8 cellular contexts compared by ENCODE assay signal in the genomic region with DNA sequence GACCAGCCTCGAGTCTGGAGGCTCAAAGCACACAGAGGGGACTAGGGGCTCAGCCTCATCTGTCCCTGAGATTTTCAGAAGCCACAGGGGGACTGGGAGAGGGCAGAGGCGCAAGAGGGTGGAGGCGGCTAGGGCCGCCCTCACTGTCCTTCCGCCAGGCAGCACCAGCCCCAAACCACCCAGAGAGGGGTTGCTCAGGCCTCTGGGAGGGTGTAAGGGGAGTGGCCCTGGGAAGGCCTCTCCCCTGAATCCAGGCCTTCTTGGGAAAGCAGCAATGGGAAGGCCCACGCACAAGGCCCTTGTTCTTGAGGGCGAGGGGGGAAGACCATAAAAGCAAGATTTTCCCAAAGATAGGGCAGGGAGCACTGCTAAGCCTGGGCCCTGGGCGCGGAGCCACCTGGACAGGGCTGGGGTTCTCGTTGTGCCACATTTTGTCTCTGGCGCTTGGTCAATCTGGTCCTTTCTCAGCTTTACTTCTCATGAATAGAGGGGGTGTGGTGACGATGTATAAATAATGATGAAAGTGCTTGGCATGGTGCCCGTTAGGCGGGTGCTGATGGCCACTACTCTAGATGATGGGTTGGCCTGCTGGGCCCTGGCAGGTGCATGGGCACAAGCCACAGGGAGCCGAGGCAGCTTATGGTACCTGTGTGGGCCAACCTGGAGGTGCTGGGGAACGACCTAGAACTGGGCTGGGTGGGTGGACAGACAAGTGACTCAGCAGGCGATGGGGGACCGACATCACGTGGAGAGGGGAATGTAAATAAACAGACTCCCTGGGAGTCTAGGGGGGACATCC. TPM values are rescaled to one million over a fixed set of nuclear protein-coding genes. Genes with fewer than 3 reads are reported as not detected.
DNase-seq lines count a peak whose midpoint lies in the region; ATAC-seq and TF ChIP-seq lines count a peak whose summit lies in the region.

No MANE protein-coding gene starts in this region.

- no peak overlapping the region for H3K4ac ChIP-seq in mesenchymal stem cell (ENCODE audit: low read depth in 1 of 2, low read length in 2 of 2)

- H3K4me3 Mint-ChIP-seq in activated B cell treated with CpG ODN at 0.5 μM for 24 hours: no peak overlapping the region

- no peak overlapping the region for H4K91ac ChIP-seq in mesenchymal stem cell (ENCODE audit: low read length)

- H3K9me3 ChIP-seq in mesenchymal stem cell (ENCODE audit: control insufficient read depth, low read length) (no peaks in the 10 kb centered on the region), psoas muscle (no peaks in the 10 kb centered on the region)

- no peak overlapping the region for H4K8ac ChIP-seq in mesenchymal stem cell (ENCODE audit: low read length)

- H3K4me3 ChIP-seq in mesenchymal stem cell (ENCODE audit: insufficient read depth in 1 of 2, low read depth in 1 of 2, low read length in 2 of 2) (no peak overlapping the region), psoas muscle (no peak overlapping the region)

- H3K9ac ChIP-seq in mesenchymal stem cell (ENCODE audit: low read length): peak overlapping the region; percentile 51

- DNase-seq in DMS153 (lab: John Stamatoyannopoulos, UW) (peak; percentile 88), NCI-H1105 (lab: John Stamatoyannopoulos, UW) (peak; percentile 23), activated B cell treated with CpG ODN at 0.5 μM for 24 hours (peak; percentile 13), mesenchymal stem cell (no peak), psoas muscle (no peak), NCI-H1436 treated with DMSO at 0.1 percent for 48 hours (lab: John Stamatoyannopoulos, UW) (no peak), MV-4-11 (lab: John Stamatoyannopoulos, UW) (no peak)

- H3K27ac ChIP-seq in mesenchymal stem cell (ENCODE audit: low read length, poor library complexity, severe bottlenecking) (no peak overlapping the region), psoas muscle (no peak overlapping the region)

- no peak overlapping the region for H3K4me2 ChIP-seq in mesenchymal stem cell (ENCODE audit: low read length, poor library complexity, severe bottlenecking)

- no peak overlapping the region for H2AFZ ChIP-seq in mesenchymal stem cell (ENCODE audit: low read depth, low read length)

- ATAC-seq in activated B cell treated with CpG ODN at 0.5 μM for 24 hours (ENCODE audit: low read depth) (no peak), GM21526 (IDR thresholded peaks at IDR 0.05; ENCODE audit: low FRiP score, unreplicated experiment) (no peak), psoas muscle (no peak)

- H3K18ac ChIP-seq in mesenchymal stem cell (ENCODE audit: low read depth in 1 of 2, low read length in 2 of 2): no peak overlapping the region

- no peak overlapping the region for H3K27ac Mint-ChIP-seq in activated B cell treated with CpG ODN at 0.5 μM for 24 hours

- H2BK12ac ChIP-seq in mesenchymal stem cell (ENCODE audit: low read length in 2 of 2): no peak overlapping the region

- H3K79me1 ChIP-seq in mesenchymal stem cell (replicated peaks; ENCODE audit: low read length, poor library complexity, severe bottlenecking): peaks cover 4% of the 10 kb centered on the region

- no peak overlapping the region for H2BK15ac ChIP-seq in mesenchymal stem cell (ENCODE audit: low read depth, poor library complexity, severe bottlenecking)

- CTCF ChIA-PET in activated B cell treated with CpG ODN at 0.5 μM for 24 hours (lab: Charles Lee): interaction anchor here (0.6 to 2.3 kb wide), 17 partner anchors 17 to 751 kb away, joined by 3 to 13 read pairs (median 4); a partner anchor contains a TSS

- POLR2A ChIA-PET in activated B cell treated with CpG ODN at 0.5 μM for 24 hours (lab: Charles Lee): interaction anchor here (1.0 to 3.4 kb wide), 6 partner anchors 109 to 454 kb away, joined by 3 to 13 read pairs (median 8); a partner anchor contains a TSS

- H3K23ac ChIP-seq in mesenchymal stem cell (ENCODE audit: low read length in 2 of 2): no peak overlapping the region

- peaks cover 25% of the 10 kb centered on the region for H3K4me1 Mint-ChIP-seq in activated B cell treated with CpG ODN at 0.5 μM for 24 hours

- intact Hi-C loops in activated B cell treated with CpG ODN at 0.5 μM for 24 hours (cut with micrococcal nuclease) (loop anchor here (1.0 to 5.0 kb wide), 9 partner anchors 110 to 917 kb away; a partner anchor contains a TSS), psoas muscle (cut with DNase I) (loop anchor here (1.0 to 5.0 kb wide), 4 partner anchors 65 to 437 kb away; a partner anchor contains a TSS)

- H3K27me3 Mint-ChIP-seq in activated B cell treated with CpG ODN at 0.5 μM for 24 hours: no peaks in the 10 kb centered on the region

- H3K36me3 ChIP-seq in mesenchymal stem cell (ENCODE audit: control insufficient read depth in 1 of 2, insufficient read depth in 2 of 2, low read depth in 1 of 2, low read length in 2 of 2): peaks cover 0 to 11% of the 10 kb centered on the region in 2 experiments
- H3K36me3 ChIP-seq in psoas muscle (ENCODE audit: insufficient read depth in 1 of 2, low read depth in 1 of 2): no peaks in the 10 kb centered on the region

- H3K9me3 Mint-ChIP-seq in activated B cell treated with CpG ODN at 0.5 μM for 24 hours: no peaks in the 10 kb centered on the region

- no peak overlapping the region for H2BK5ac ChIP-seq in mesenchymal stem cell (ENCODE audit: low read depth, low read length, poor library complexity, severe bottlenecking)

- H2AK5ac ChIP-seq in mesenchymal stem cell (ENCODE audit: low read length, severe bottlenecking): no peak overlapping the region

- H3K14ac ChIP-seq in mesenchymal stem cell (ENCODE audit: low read length in 2 of 2): no peak overlapping the region

- H2BK120ac ChIP-seq in mesenchymal stem cell (ENCODE audit: low read depth, low read length): no peak overlapping the region

- H3K4me1 ChIP-seq in mesenchymal stem cell (ENCODE audit: control insufficient read depth, insufficient read depth, low read depth, low read length) (peaks cover 43% of the 10 kb centered on the region), psoas muscle (peaks cover 5% of the 10 kb centered on the region)

- WGBS in mesenchymal stem cell: 79% methylated on average over 17 of the region's 19 CpGs
- 62 to 74% (median 67%) methylated on average over 19 of the region's 19 CpGs for WGBS in psoas muscle, 3 donors

- H3K36me3 Mint-ChIP-seq in activated B cell treated with CpG ODN at 0.5 μM for 24 hours (ENCODE audit: low read depth): peaks cover 14% of the 10 kb centered on the region

- H3K27me3 ChIP-seq in mesenchymal stem cell (ENCODE audit: control insufficient read depth in 1 of 2, insufficient read depth in 1 of 2, low read length in 2 of 2): no peaks in the 10 kb centered on the region
- peaks cover 0 to 1% (median 0%) of the 10 kb centered on the region in 3 donors for H3K27me3 ChIP-seq in psoas muscle (ENCODE audit: insufficient read depth in 3 of 3, low read length in 2 of 3)

- TF ChIP-seq CTCF in activated B cell treated with CpG ODN at 0.5 μM for 24 hours (IDR thresholded peaks at IDR 0.05) (no peak), psoas muscle (IDR thresholded peaks at IDR 0.05) (no peak)

RNA-seq across cellular contexts. Expression of a gene that starts 4.8 kb away (rescaled TPM):
- 6.8 and 9.0 TPM in 2 replicates for total RNA-seq in activated B cell treated with CpG ODN at 0.5 μM for 24 hours
- polyA plus RNA-seq in mesenchymal stem cell (2013, experiment 1 of 2): 2.8 TPM
- 2.2 TPM for polyA plus RNA-seq in mesenchymal stem cell (2013, experiment 2 of 2)
- under 1 TPM; 0.32 to 0.84 (median 0.55) TPM for total RNA-seq in psoas muscle
- polyA plus RNA-seq in psoas muscle: 1 to 10 TPM in 1 of 3 donors, under 1 TPM in 2; 0.44 to 5.5 (median 0.92) TPM

RNA-seq across cellular contexts. Expression of a gene that starts 4.9 kb away (rescaled TPM):
- total RNA-seq in activated B cell treated with CpG ODN at 0.5 μM for 24 hours (10.2 and 12.0 TPM in 2 replicates), psoas muscle (10 to 100 TPM in 3 of 4 donors, 1 to 10 TPM in 1; 10.0 to 14.4 (median 12.4) TPM)
- 12.2 TPM for polyA plus RNA-seq in mesenchymal stem cell (2013, experiment 1 of 2)
- 11.7 TPM for polyA plus RNA-seq in mesenchymal stem cell (2013, experiment 2 of 2)
- polyA plus RNA-seq in psoas muscle: 1 to 10 TPM; 3.3 to 9.1 (median 5.6) TPM

RNA-seq across cellular contexts. Expression of a gene that starts 6.3 kb away (rescaled TPM):
- total RNA-seq in activated B cell treated with CpG ODN at 0.5 μM for 24 hours: 75.7 and 75.8 TPM in 2 replicates
- polyA plus RNA-seq in mesenchymal stem cell (2013, experiment 1 of 2): 31.5 TPM
- polyA plus RNA-seq in mesenchymal stem cell (2013, experiment 2 of 2): 30.9 TPM
- 10 to 100 TPM; 51.0 to 63.1 (median 59.8) TPM for total RNA-seq in psoas muscle
- polyA plus RNA-seq in psoas muscle: 10 to 100 TPM; 38.8 to 75.4 (median 52.5) TPM

RNA-seq across cellular contexts. Expression of a gene that starts 18.4 kb away (rescaled TPM):
- total RNA-seq in activated B cell treated with CpG ODN at 0.5 μM for 24 hours (43.6 and 49.7 TPM in 2 replicates), psoas muscle (10 to 100 TPM; 23.2 to 37.0 (median 35.5) TPM)
- 21.1 TPM for polyA plus RNA-seq in mesenchymal stem cell (2013, experiment 1 of 2)
- 20.1 TPM for polyA plus RNA-seq in mesenchymal stem cell (2013, experiment 2 of 2)
- 10 to 100 TPM; 22.9 to 42.4 (median 40.5) TPM for polyA plus RNA-seq in psoas muscle

Comparison
In these comparisons a context has a peak if more than half of its experiments do, and no peak if none do; other contexts are left out.
1. DNase-seq: peak in DMS153 (single experiment), NCI-H1105 (single experiment) and activated B cell treated with CpG ODN at 0.5 μM for 24 hours (single experiment); none in mesenchymal stem cell (single experiment), psoas muscle (0 of 2), NCI-H1436 treated with DMSO at 0.1 percent for 48 hours (single experiment) and MV-4-11 (single experiment).